Comparison of ENCODE assay signal across 17 cellular contexts in genomic region chr21:25564349-25564948, GRCh38. TPM values are rescaled to one million over a fixed set of nuclear protein-coding genes. Genes with fewer than 3 reads are reported as not detected.
A peak's percentile ranks its signal among the peaks of the same experiment; 100 is the strongest.
DNase-seq lines count a peak whose midpoint lies in the region; ATAC-seq and TF ChIP-seq lines count a peak whose summit lies in the region.
"Had no signal": no experiment of that assay in that cellular context is flagged by ENCODE, and none has a peak within 500 bp of the region (broad histone marks: within the 10 kb centered on the region; RNA-seq: fewer than 3 reads in every experiment).

No MANE protein-coding gene starts in this region.

- no peak overlapping the region for H2AFZ ChIP-seq in MM.1S (ENCODE audit: low read length)

- H3K36me3 ChIP-seq in skeletal muscle satellite cell (ENCODE audit: insufficient read depth, low read length), result peaks cover 21% of the 10 kb centered on the region
- no peaks in the 10 kb centered on the region for H3K36me3 ChIP-seq in MM.1S (replicated peaks; ENCODE audit: insufficient read depth, low read length)
- H3K36me3 ChIP-seq: transverse colon had no signal

- H3K4me1 ChIP-seq in skeletal muscle satellite cell (ENCODE audit: control insufficient read depth, insufficient read depth, low read length), result peaks cover 38% of the 10 kb centered on the region
- H3K4me1 ChIP-seq in MM.1S (ENCODE audit: low read length), result 0 out of 2 replicates have a peak, but pooled peaks cover 3% of the 10 kb centered on the region
- H3K4me1 ChIP-seq: A549, Caco-2 had no signal

- no peak for ATAC-seq in GM18907 (IDR thresholded peaks at IDR 0.05; ENCODE audit: unreplicated experiment)
- ATAC-seq: A549, left lobe of liver had no signal

- TF ChIP-seq CTCF in HFFc6 (IDR thresholded peaks at IDR 0.05) (no peak), MM.1S (IDR thresholded peaks at IDR 0.05; ENCODE audit: low read length) (no peak)

- H3K9ac ChIP-seq in skeletal muscle satellite cell (ENCODE audit: low read depth, low read length) (no peak overlapping the region), MM.1S (ENCODE audit: low read length) (no peak overlapping the region)

- H3K4me3 Mint-ChIP-seq in activated CD4-positive, alpha-beta T cell treated with anti-CD3 and anti-CD28 coated beads, Interleukin-2, amount 10 ng/mL, durations not matched to agents 7 days and 5 days, result peak overlapping the region; percentile 96
- H3K4me3 Mint-ChIP-seq in HFFc6, result peak overlapping the region; percentile 90
- H3K4me3 Mint-ChIP-seq in activated naive CD4-positive, alpha-beta T cell treated with anti-CD3 and anti-CD28 coated beads, Interleukin-2, amount 50 U/mL, for 24 hours, result peak overlapping the region; percentile 96

- peaks cover 38% of the 10 kb centered on the region for H3K36me3 Mint-ChIP-seq in activated CD4-positive, alpha-beta T cell treated with anti-CD3 and anti-CD28 coated beads, Interleukin-2, amount 10 ng/mL, durations not matched to agents 7 days and 5 days (ENCODE audit: low read depth)
- H3K36me3 Mint-ChIP-seq in HFFc6 (ENCODE audit: low read depth), result peaks cover 22% of the 10 kb centered on the region
- H3K36me3 Mint-ChIP-seq in activated naive CD4-positive, alpha-beta T cell treated with anti-CD3 and anti-CD28 coated beads, Interleukin-2, amount 50 U/mL, for 24 hours, result peaks cover 67% of the 10 kb centered on the region

- no peak for DNase-seq in activated CD4-positive, alpha-beta T cell treated with anti-CD3 and anti-CD28 coated beads, Interleukin-2, amount 10 ng/mL, durations not matched to agents 7 days and 5 days
- DNase-seq in activated CD4-positive, alpha-beta T cell treated with anti-CD3 and anti-CD28 coated beads for 4 hours, result no peak
- no peak for DNase-seq in HFFc6
- DNase-seq in NCI-H2029 (lab: John Stamatoyannopoulos, UW), result no peak
- DNase-seq in MM.1S, result no peak
- DNase-seq: Caco-2; NCI-H1092; NCI-H2171 treated with DMSO at 0.1 percent for 48 hours; retina; stimulated activated CD4-positive, alpha-beta T cell treated with anti-CD3 and anti-CD28 coated beads, Interleukin-1b, Interleukin-23, amount 100 ng/mL, for 48 hours; transverse colon had no signal

- peak overlapping the region; percentile 98 for H3K27ac Mint-ChIP-seq in activated CD4-positive, alpha-beta T cell treated with anti-CD3 and anti-CD28 coated beads, Interleukin-2, amount 10 ng/mL, durations not matched to agents 7 days and 5 days
- H3K27ac Mint-ChIP-seq in HFFc6, result no peak overlapping the region
- H3K27ac Mint-ChIP-seq in activated naive CD4-positive, alpha-beta T cell treated with anti-CD3 and anti-CD28 coated beads, Interleukin-2, amount 50 U/mL, for 24 hours, result peak overlapping the region; percentile 99

- H3K9me2 ChIP-seq in MM.1S (replicated peaks; ENCODE audit: insufficient read depth, low read length), result no peaks in the 10 kb centered on the region

- peak overlapping the region; percentile 90 for H3K4me2 ChIP-seq in skeletal muscle satellite cell (ENCODE audit: low read length)
- H3K4me2 ChIP-seq in MM.1S (ENCODE audit: low read depth, low read length), result no peak overlapping the region
- H3K4me2 ChIP-seq: A549 had no signal

- peaks cover 85% of the 10 kb centered on the region for H3K4me1 Mint-ChIP-seq in activated CD4-positive, alpha-beta T cell treated with anti-CD3 and anti-CD28 coated beads, Interleukin-2, amount 10 ng/mL, durations not matched to agents 7 days and 5 days
- peaks cover 86% of the 10 kb centered on the region for H3K4me1 Mint-ChIP-seq in HFFc6 (ENCODE audit: low read depth)
- H3K4me1 Mint-ChIP-seq in activated naive CD4-positive, alpha-beta T cell treated with anti-CD3 and anti-CD28 coated beads, Interleukin-2, amount 50 U/mL, for 24 hours, result peaks cover 22% of the 10 kb centered on the region

- H4K20me1 ChIP-seq in MM.1S (ENCODE audit: insufficient read depth, low read length), result no peaks in the 10 kb centered on the region

- no peaks in the 10 kb centered on the region for H3K79me2 ChIP-seq in MM.1S (ENCODE audit: low read length)

- H3K4me3 ChIP-seq in skeletal muscle satellite cell (ENCODE audit: low read length) (no peak overlapping the region), MM.1S (ENCODE audit: low read length) (no peak overlapping the region)
- H3K4me3 ChIP-seq: A549, transverse colon had no signal

- no peaks in the 10 kb centered on the region for H3F3A ChIP-seq in MM.1S (ENCODE audit: insufficient read depth, low read length)

- H3K9me3 ChIP-seq in skeletal muscle satellite cell (replicated peaks; ENCODE audit: low read length), result no peaks in the 10 kb centered on the region
- H3K9me3 ChIP-seq in MM.1S (replicated peaks; ENCODE audit: insufficient read depth, low read length), result no peaks in the 10 kb centered on the region
- H3K9me3 ChIP-seq: A549, Caco-2, SJSA1, transverse colon had no signal

- CTCF ChIA-PET in activated CD4-positive, alpha-beta T cell treated with anti-CD3 and anti-CD28 coated beads, Interleukin-2, amount 10 ng/mL, durations not matched to agents 7 days and 5 days (lab: Charles Lee), result interaction anchor here (0.7 to 1.2 kb wide), 3 partner anchors 9 to 143 kb away, joined by 3 to 4 read pairs (median 4); no protein-coding TSS in a partner anchor

- no peak overlapping the region for H3K27ac ChIP-seq in MM.1S (ENCODE audit: low read length)
- H3K27ac ChIP-seq: A549, SJSA1 had no signal

- H3K27me3 ChIP-seq in skeletal muscle satellite cell (ENCODE audit: control insufficient read depth, insufficient read depth, low read length) (no peaks in the 10 kb centered on the region), MM.1S (replicated peaks; ENCODE audit: insufficient read depth, low read length) (no peaks in the 10 kb centered on the region)
- H3K27me3 ChIP-seq: SJSA1, transverse colon had no signal

- H3K9me3 Mint-ChIP-seq in activated CD4-positive, alpha-beta T cell treated with anti-CD3 and anti-CD28 coated beads, Interleukin-2, amount 10 ng/mL, durations not matched to agents 7 days and 5 days, result no peaks in the 10 kb centered on the region
- no peaks in the 10 kb centered on the region for H3K9me3 Mint-ChIP-seq in HFFc6
- no peaks in the 10 kb centered on the region for H3K9me3 Mint-ChIP-seq in activated naive CD4-positive, alpha-beta T cell treated with anti-CD3 and anti-CD28 coated beads, Interleukin-2, amount 50 U/mL, for 24 hours

- no peaks in the 10 kb centered on the region for H3K27me3 Mint-ChIP-seq in activated CD4-positive, alpha-beta T cell treated with anti-CD3 and anti-CD28 coated beads, Interleukin-2, amount 10 ng/mL, durations not matched to agents 7 days and 5 days
- peaks cover 2% of the 10 kb centered on the region; the same call in 1 of the 2 replicates for H3K27me3 Mint-ChIP-seq in HFFc6 (ENCODE audit: insufficient read depth)
- H3K27me3 Mint-ChIP-seq in activated naive CD4-positive, alpha-beta T cell treated with anti-CD3 and anti-CD28 coated beads, Interleukin-2, amount 50 U/mL, for 24 hours, result no peaks in the 10 kb centered on the region

- POLR2A ChIA-PET in activated CD4-positive, alpha-beta T cell treated with anti-CD3 and anti-CD28 coated beads, Interleukin-2, amount 10 ng/mL, durations not matched to agents 7 days and 5 days (lab: Charles Lee), result no interaction called here

RNA-seq across cellular contexts. Expression of gene MRPL39, which starts 42.8 kb away (rescaled TPM):
- total RNA-seq in activated CD4-positive, alpha-beta T cell treated with anti-CD3 and anti-CD28 coated beads, Interleukin-2, amount 10 ng/mL, durations not matched to agents 7 days and 5 days, result 10 to 100 TPM; 36.0 to 36.1 TPM
- 10 to 100 TPM; 25.3 to 34.1 (median 31.7) TPM for total RNA-seq in HFFc6 (2021; fragmentation: NEBNext Ultra II Directional; extraction: Animal tissue kit (Norgen Biotek cat#: 25700))
- total RNA-seq in skeletal muscle satellite cell (2012; rRNA removed), result 39.0 and 46.3 TPM in 2 replicates
